15 cellular contexts compared by ENCODE assay signal in the genomic region with DNA sequence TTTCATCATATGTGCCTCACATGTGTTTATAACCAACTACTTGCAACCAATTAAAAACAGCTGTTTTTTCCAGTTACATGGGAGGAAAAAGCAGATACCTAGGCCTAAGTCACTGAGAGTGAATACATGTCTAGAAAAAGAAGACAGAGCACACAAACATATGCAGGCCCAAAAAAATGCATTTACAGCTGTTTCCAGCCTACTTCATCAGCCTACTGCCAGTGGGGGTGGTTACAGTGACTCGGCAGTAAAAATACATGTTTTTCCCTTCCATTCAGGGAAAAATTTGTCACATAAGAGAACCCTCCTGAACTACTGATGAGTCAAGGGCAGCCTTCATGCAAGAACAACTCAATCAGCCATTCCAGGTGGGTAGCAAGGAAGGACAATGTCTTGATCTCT.
DNase-seq lines count a peak whose midpoint lies in the region; ATAC-seq, FAIRE-seq and TF ChIP-seq lines count a peak whose summit lies in the region.
"Had no signal": no experiment of that assay in that cellular context is flagged by ENCODE, and none has a peak within 500 bp of the region (broad histone marks: within the 10 kb centered on the region; RNA-seq: fewer than 3 reads in every experiment).

No MANE protein-coding gene starts in this region.

- TF ChIP-seq CTCF in H9 (conservative IDR thresholded peaks at IDR 0.05) (no peak), K562 (IDR thresholded peaks at IDR 0.05 in 2 of 3, conservative IDR thresholded peaks at IDR 0.05 in 1 of 3; ENCODE audit: insufficient read depth in 2 of 3, low read depth in 1 of 3, low read length in 3 of 3) (no peak)

- no peak overlapping the region for H3K4me3 Mint-ChIP-seq in H9
- H3K4me3 Mint-ChIP-seq: activated CD8-positive, alpha-beta T cell treated with anti-CD3 and anti-CD28 coated beads for 36 hours; IgD-negative memory B cell; stimulated activated naive B cell treated with anti-CD40 and anti-IgM and Interleukin-4, amounts not matched to agents 10 μg/mL and 1 μg/mL and 100 μg/mL, for 72 hours had no signal

- H2BK15ac ChIP-seq in H9 (ENCODE audit: low read depth, low read length), result no peak overlapping the region

- H4K91ac ChIP-seq in H9 (ENCODE audit: insufficient read length, low read depth, low read length), result no peak overlapping the region

- H3K4me2 ChIP-seq in H9 (ENCODE audit: insufficient read depth, insufficient read length, low read length), result no peak overlapping the region
- H3K4me2 ChIP-seq in K562 (ENCODE audit: insufficient read depth, low read length), result no peak overlapping the region

- H4K20me1 ChIP-seq in H9 (ENCODE audit: control insufficient read depth, insufficient read depth, insufficient read length) (no peaks in the 10 kb centered on the region), K562 (replicated peaks; ENCODE audit: control insufficient read depth, insufficient read depth, low read length) (no peaks in the 10 kb centered on the region)

- no peak overlapping the region for H4K8ac ChIP-seq in H9 (replicated peaks; ENCODE audit: insufficient read length, low read depth, low read length)

- H3K9ac ChIP-seq in H9 (ENCODE audit: extremely low read depth, insufficient read length, low read length) (no peak overlapping the region), K562 (ENCODE audit: insufficient read depth in 1 of 2, low read depth in 2 of 2, low read length in 2 of 2) (peak overlapping the region in 1 of 2 experiments; percentile 20; a peak in 1 of 4 replicates)

- no peak overlapping the region for H2BK12ac ChIP-seq in H9 (ENCODE audit: insufficient read length, low read depth, low read length)

- TF ChIP-seq EP300 in K562 (IDR thresholded peaks at IDR 0.05; ENCODE audit: low read length), result no peak

- H3K79me1 ChIP-seq in H9 (ENCODE audit: insufficient read depth, low read depth, low read length, poor library complexity, severe bottlenecking), result no peaks in the 10 kb centered on the region

- no peak overlapping the region for H3T11ph ChIP-seq in H9 (ENCODE audit: low read length)

- intact Hi-C loops in K562 (cut with micrococcal nuclease), result no loop called here

- ATAC-seq in K562 (peak; percentile 79), GM19455 (IDR thresholded peaks at IDR 0.05; ENCODE audit: unreplicated experiment) (no peak)
- ATAC-seq: activated CD8-positive, alpha-beta T cell treated with anti-CD3 and anti-CD28 coated beads for 36 hours; stimulated activated naive B cell treated with anti-CD40 and anti-IgM and Interleukin-4, amounts not matched to agents 10 μg/mL and 1 μg/mL and 100 μg/mL, for 72 hours had no signal

- H3K27me3 Mint-ChIP-seq in H9 (ENCODE audit: low read depth), result no peaks in the 10 kb centered on the region
- H3K27me3 Mint-ChIP-seq: activated CD8-positive, alpha-beta T cell treated with anti-CD3 and anti-CD28 coated beads for 36 hours; IgD-negative memory B cell; stimulated activated naive B cell treated with anti-CD40 and anti-IgM and Interleukin-4, amounts not matched to agents 10 μg/mL and 1 μg/mL and 100 μg/mL, for 72 hours had no signal

- no peak overlapping the region for H3K4ac ChIP-seq in H9 (ENCODE audit: low read depth, low read length)

- H2AFZ ChIP-seq in H9 (ENCODE audit: low read length) (no peak overlapping the region), K562 (ENCODE audit: low read depth, low read length) (no peak overlapping the region)

- no peak overlapping the region for H2BK20ac ChIP-seq in H9 (ENCODE audit: low read depth, low read length, poor library complexity, severe bottlenecking)

- no peak overlapping the region for H4K5ac ChIP-seq in H9 (ENCODE audit: insufficient read length, low read depth, low read length)

- FAIRE-seq in K562 (lab: Jason Lieb, UNC), result no peak

- H2BK5ac ChIP-seq in H9 (ENCODE audit: insufficient read length, low read length), result peak overlapping the region; percentile 12

- peaks cover 7 to 21% (median 10%) of the 10 kb centered on the region in 3 experiments; a peak in 6 of 7 replicates for H3K36me3 Mint-ChIP-seq in H9 (ENCODE audit: insufficient read depth in 1 of 3, low read depth in 3 of 3)

- no peak for TF ChIP-seq RAD21 in K562 (CRISPR knock-in tag; conservative IDR thresholded peaks at IDR 0.05 in 1 of 2, IDR thresholded peaks at IDR 0.05 in 1 of 2)

- H3K36me3 ChIP-seq in K562 (ENCODE audit: control insufficient read depth, insufficient read depth, low read length), result peaks cover 16% of the 10 kb centered on the region; the same call in 2 of the 3 replicates
- H3K36me3 ChIP-seq in mesodermal cell (ENCODE audit: control insufficient read depth, insufficient read depth, low read length), result peaks cover 56% of the 10 kb centered on the region

- POLR2A ChIA-PET in K562 (lab: Yijun Ruan, JAX), result interaction anchor here (0.6 kb wide), 1 partner anchor 113 kb away, joined by 3 read pairs; no protein-coding TSS in a partner anchor

- CTCF ChIA-PET in K562 (lab: Yijun Ruan, JAX; ENCODE audit: low intra/inter-chr PET ratio), result no interaction called here

- peak; percentile 60 for DNase-seq in AG08395 (ENCODE audit: low spot score)
- no peak for DNase-seq in H9
- DNase-seq in K562 (ENCODE audit: extremely low read depth in 1 of 4, low spot score in 3 of 4), result peak; percentile 14 to 27 (median 18)
- DNase-seq in NCI-H2081 treated with DMSO at 0.1 percent for 48 hours (lab: John Stamatoyannopoulos, UW), result no peak
- DNase-seq in NCI-H2227 (lab: John Stamatoyannopoulos, UW; ENCODE audit: unreplicated experiment), result no peak
- DNase-seq in NCI-H1930 (lab: John Stamatoyannopoulos, UW), result no peak
- DNase-seq: activated CD8-positive, alpha-beta T cell treated with anti-CD3 and anti-CD28 coated beads for 36 hours; Calu3; central memory CD4-positive, alpha-beta T cell; heart right ventricle; SIG-M5; stimulated activated naive B cell treated with anti-CD40 and anti-IgM and Interleukin-4, amounts not matched to agents 10 μg/mL and 1 μg/mL and 100 μg/mL, for 72 hours had no signal

- H3K4me1 ChIP-seq in H9 (ENCODE audit: insufficient read depth, low read length) (no peaks in the 10 kb centered on the region), K562 (replicated peaks in 1 of 2; ENCODE audit: control insufficient read depth in 2 of 2, insufficient read depth in 2 of 2, low read length in 2 of 2) (peaks cover 0 to 4% of the 10 kb centered on the region in 2 experiments; a peak in 1 of 5 replicates), mesodermal cell (ENCODE audit: control insufficient read depth, insufficient read depth, low read length, poor library complexity, severe bottlenecking) (peaks cover 12% of the 10 kb centered on the region)

- no peaks in the 10 kb centered on the region for H3K9me1 ChIP-seq in K562 (ENCODE audit: control insufficient read depth, insufficient read depth, low read length)

- H3K23ac ChIP-seq in H9 (ENCODE audit: insufficient read length, low read depth, low read length), result no peak overlapping the region

- H3K4me3 ChIP-seq in K562, result no peak overlapping the region
- no peak overlapping the region for H3K4me3 ChIP-seq in mesodermal cell (ENCODE audit: extremely low read depth, insufficient read depth, low read length, poor library complexity, severe bottlenecking)
- H3K4me3 ChIP-seq: heart right ventricle had no signal

- no peaks in the 10 kb centered on the region for H3K79me2 ChIP-seq in H9 (ENCODE audit: insufficient read depth, low read length)
- no peaks in the 10 kb centered on the region for H3K79me2 ChIP-seq in K562 (ENCODE audit: control insufficient read depth, insufficient read depth, low read length)

- H3K14ac ChIP-seq in H9 (ENCODE audit: insufficient read depth, low read length), result no peak overlapping the region

- H3K56ac ChIP-seq in H9 (ENCODE audit: insufficient read length, low read depth, low read length), result no peak overlapping the region

- no CpG with 5 or more reads among the region's 1 CpG for WGBS in H9 (ENCODE audit: extremely low coverage, insufficient read length, low lambda C conversion rate)
- 45% methylated on average over 1 of the region's 1 CpG for WGBS in K562 (ENCODE audit: insufficient coverage, low coverage, missing lambda C conversion rate)
- WGBS in mesodermal cell (ENCODE audit: insufficient coverage in 2 of 2), 2 experiments, result 67 to 83% methylated on average over 1 of the region's 1 CpG

- H3K27me3 ChIP-seq in H9 (ENCODE audit: insufficient read depth, low read length), result no peaks in the 10 kb centered on the region
- H3K27me3 ChIP-seq in K562 (ENCODE audit: control insufficient read depth in 2 of 2, insufficient read depth in 2 of 2, low read length in 2 of 2), result no peaks in the 10 kb centered on the region
- H3K27me3 ChIP-seq: heart right ventricle had no signal

- no peaks in the 10 kb centered on the region for H3K23me2 ChIP-seq in H9 (ENCODE audit: insufficient read length, low read depth, low read length, poor library complexity, severe bottlenecking)

- H3K18ac ChIP-seq in H9 (ENCODE audit: insufficient read length, low read depth, low read length), result no peak overlapping the region

- in situ Hi-C loops in K562 (cut with MboI), result no loop called here

- H2BK120ac ChIP-seq in H9 (ENCODE audit: low read depth, low read length, poor library complexity, severe bottlenecking), result no peak overlapping the region

- TF ChIP-seq POLR2A in K562 (conservative IDR thresholded peaks at IDR 0.05), result no peak

- no peak overlapping the region for H2AK5ac ChIP-seq in H9 (ENCODE audit: insufficient read length, low read length)

- H3K4me1 Mint-ChIP-seq in H9, result peaks cover 17 to 25% of the 10 kb centered on the region in 2 experiments
- H3K4me1 Mint-ChIP-seq: IgD-negative memory B cell had no signal

- H3K9me3 ChIP-seq in H9 (ENCODE audit: control insufficient read depth, low read depth, low read length) (no peaks in the 10 kb centered on the region), K562 (replicated peaks; ENCODE audit: control insufficient read depth, insufficient read depth, low read depth, low read length) (no peaks in the 10 kb centered on the region), mesodermal cell (ENCODE audit: control insufficient read depth, low read length) (no peaks in the 10 kb centered on the region)
- H3K9me3 ChIP-seq: heart right ventricle had no signal

- no peaks in the 10 kb centered on the region for H3K9me3 Mint-ChIP-seq in H9
- H3K9me3 Mint-ChIP-seq: activated CD8-positive, alpha-beta T cell treated with anti-CD3 and anti-CD28 coated beads for 36 hours; IgD-negative memory B cell; stimulated activated naive B cell treated with anti-CD40 and anti-IgM and Interleukin-4, amounts not matched to agents 10 μg/mL and 1 μg/mL and 100 μg/mL, for 72 hours had no signal

- H3K27ac ChIP-seq in H9 (ENCODE audit: insufficient read length, low read depth, low read length) (no peak overlapping the region), K562 (ENCODE audit: extremely low read depth, low read depth, low read length) (peak overlapping the region; percentile 65; the same call in 2 of the 3 replicates), mesodermal cell (ENCODE audit: low read depth, low read length, severe bottlenecking) (peak overlapping the region; percentile 50)

- H3K27ac Mint-ChIP-seq in H9, result peak overlapping the region in 2 of 3 experiments; percentile 39 to 73; a peak in 3 of 7 replicates
- H3K27ac Mint-ChIP-seq: activated CD8-positive, alpha-beta T cell treated with anti-CD3 and anti-CD28 coated beads for 36 hours; IgD-negative memory B cell; stimulated activated naive B cell treated with anti-CD40 and anti-IgM and Interleukin-4, amounts not matched to agents 10 μg/mL and 1 μg/mL and 100 μg/mL, for 72 hours had no signal

- no TSS peak for BruUV-seq in K562 (replicated peaks; lab: Mats Ljungman, UMichigan)

TF ChIP-seq in K562, 482 proteins besides CTCF, POLR2A, EP300 and RAD21 (continues in another document):
- no peak for TF ChIP-seq MTF1 (CRISPR knock-in tag; IDR thresholded peaks at IDR 0.05; ENCODE audit: borderline replicate concordance)

Comparison
In these comparisons a context has a peak if more than half of its experiments do, and no peak if none do; other contexts are left out.
1. DNase-seq: peak in AG08395 (single experiment) and K562 (4 of 4); none in H9 (single experiment), NCI-H2081 treated with DMSO at 0.1 percent for 48 hours (single experiment), NCI-H2227 (single experiment) and NCI-H1930 (0 of 2).